11 cellular contexts compared by ENCODE assay signal in the genomic region with DNA sequence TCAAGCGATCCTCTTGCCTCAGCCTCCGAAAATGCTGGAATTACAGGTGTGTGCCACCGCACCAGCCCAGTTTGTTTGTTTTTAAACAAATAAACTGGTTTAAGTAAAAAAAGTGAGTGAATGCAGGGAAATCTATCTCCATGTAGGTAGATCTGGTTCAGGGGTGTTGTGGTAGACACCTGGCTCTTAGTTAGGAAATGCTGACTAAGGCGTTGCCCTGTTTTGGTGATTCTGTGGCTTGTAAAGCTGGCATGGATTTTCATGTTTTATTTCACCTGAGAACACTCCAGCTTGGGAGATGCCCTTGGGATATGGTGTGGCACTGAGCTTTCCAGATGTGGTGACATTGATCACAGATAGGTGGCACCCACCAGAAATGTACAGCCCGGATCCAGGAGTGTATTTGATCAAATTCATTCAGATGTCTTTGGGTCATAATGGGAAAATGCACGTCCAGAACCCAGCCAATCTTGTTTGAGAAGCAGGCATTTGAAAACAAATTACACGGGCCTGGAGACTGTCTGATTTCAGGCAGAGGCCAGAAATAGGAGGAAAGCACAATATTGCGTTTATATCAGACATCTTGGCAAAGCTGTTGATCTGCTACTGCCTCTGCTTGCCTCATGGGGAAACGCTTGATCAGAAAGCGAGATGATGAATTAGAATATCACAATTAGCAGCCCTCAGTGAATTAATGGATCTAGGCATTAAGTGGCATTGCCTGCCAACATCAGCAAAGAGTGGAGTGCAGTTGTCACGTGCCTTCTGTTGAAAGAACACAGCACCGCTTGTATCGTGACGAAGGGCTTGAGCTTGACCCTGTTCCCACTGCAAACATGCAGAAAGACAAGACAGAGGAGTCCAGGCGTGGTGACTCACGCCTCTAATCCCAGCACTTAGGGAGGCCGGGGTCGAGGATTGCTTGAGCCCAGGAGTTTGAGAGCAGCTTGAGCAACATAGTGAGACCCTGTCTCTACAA. TPM values are rescaled to one million over a fixed set of nuclear protein-coding genes. Genes with fewer than 3 reads are reported as not detected.
A peak's percentile ranks its signal among the peaks of the same experiment; 100 is the strongest.
DNase-seq lines count a peak whose midpoint lies in the region; ATAC-seq, FAIRE-seq and TF ChIP-seq lines count a peak whose summit lies in the region.
"Had no signal": no experiment of that assay in that cellular context is flagged by ENCODE, and none has a peak within 500 bp of the region (broad histone marks: within the 10 kb centered on the region; RNA-seq: fewer than 3 reads in every experiment).

No MANE protein-coding gene starts in this region.

- no peak overlapping the region for H3K27ac Mint-ChIP-seq in activated CD8-positive, alpha-beta memory T cell treated with anti-CD3 and anti-CD28 coated beads, Interleukin-2, amount 10 ng/mL, durations not matched to agents 7 days and 5 days
- H3K27ac Mint-ChIP-seq: activated T-helper 17 cell treated with anti-CD3 and anti-CD28 coated beads, Interleukin-2, amount 50 U/mL, for 72 hours had no signal

- no peaks in the 10 kb centered on the region for H3K27me3 ChIP-seq in KMS-11 (ENCODE audit: insufficient read depth, low read depth)
- no peaks in the 10 kb centered on the region for H3K27me3 ChIP-seq in bronchial epithelial cell (ENCODE audit: control insufficient read depth, insufficient read depth, low read length)
- no peaks in the 10 kb centered on the region for H3K27me3 ChIP-seq in left lung
- no peaks in the 10 kb centered on the region for H3K27me3 ChIP-seq in suprapubic skin

- no peaks in the 10 kb centered on the region for H4K20me1 ChIP-seq in KMS-11 (ENCODE audit: insufficient read depth)

- H3K36me3 ChIP-seq in KMS-11 (ENCODE audit: insufficient read depth) (no peaks in the 10 kb centered on the region), bronchial epithelial cell (ENCODE audit: control insufficient read depth, insufficient read depth, low read length) (no peaks in the 10 kb centered on the region), left lung (no peaks in the 10 kb centered on the region), suprapubic skin (no peaks in the 10 kb centered on the region)

- no peak overlapping the region; the same call in 1 of the 2 replicates for H3K9ac ChIP-seq in KMS-11

- no peak for FAIRE-seq in bronchial epithelial cell (lab: Jason Lieb, UNC)

- H3K27me3 Mint-ChIP-seq in activated CD8-positive, alpha-beta memory T cell treated with anti-CD3 and anti-CD28 coated beads, Interleukin-2, amount 10 ng/mL, durations not matched to agents 7 days and 5 days = peaks cover 14% of the 10 kb centered on the region

- H3K4me3 Mint-ChIP-seq in activated CD8-positive, alpha-beta memory T cell treated with anti-CD3 and anti-CD28 coated beads, Interleukin-2, amount 10 ng/mL, durations not matched to agents 7 days and 5 days = no peak overlapping the region
- H3K4me3 Mint-ChIP-seq: activated T-helper 17 cell treated with anti-CD3 and anti-CD28 coated beads, Interleukin-2, amount 50 U/mL, for 72 hours had no signal

- peak overlapping the region; percentile 38; the same call in 1 of the 2 replicates for H3K4me2 ChIP-seq in KMS-11

- DNase-seq in bronchial epithelial cell (ENCODE audit: low read depth) = peak; percentile 20
- no peak for DNase-seq in left lung
- DNase-seq in suprapubic skin (ENCODE audit: low spot score in 2 of 2) = no peak
- no peak for DNase-seq in activated CD8-positive, alpha-beta memory T cell treated with anti-CD3 and anti-CD28 coated beads, Interleukin-2, amount 10 ng/mL, durations not matched to agents 7 days and 5 days
- no peak for DNase-seq in stimulated activated CD4-positive, alpha-beta T cell treated with anti-CD3 and anti-CD28 coated beads, Interleukin-4, amount 100 ng/mL, for 24 hours
- DNase-seq: effector CD8-positive, alpha-beta T cell had no signal

- TF ChIP-seq CTCF in KMS-11 (conservative IDR thresholded peaks at IDR 0.05; ENCODE audit: low read depth, low read length) (no peak), bronchial epithelial cell (IDR thresholded peaks at IDR 0.05; ENCODE audit: insufficient read depth, low read length, severe bottlenecking) (no peak), left lung (IDR thresholded peaks at IDR 0.05) (no peak), suprapubic skin (IDR thresholded peaks at IDR 0.05) (no peak)

- peaks cover 3% of the 10 kb centered on the region for H3K4me1 Mint-ChIP-seq in activated CD8-positive, alpha-beta memory T cell treated with anti-CD3 and anti-CD28 coated beads, Interleukin-2, amount 10 ng/mL, durations not matched to agents 7 days and 5 days
- H3K4me1 Mint-ChIP-seq: activated T-helper 17 cell treated with anti-CD3 and anti-CD28 coated beads, Interleukin-2, amount 50 U/mL, for 72 hours had no signal

- no peak overlapping the region for H2AFZ ChIP-seq in KMS-11 (ENCODE audit: low read depth)

- no peak for TF ChIP-seq EP300 in suprapubic skin (IDR thresholded peaks at IDR 0.05)

- no peaks in the 10 kb centered on the region for H3K36me3 Mint-ChIP-seq in activated CD8-positive, alpha-beta memory T cell treated with anti-CD3 and anti-CD28 coated beads, Interleukin-2, amount 10 ng/mL, durations not matched to agents 7 days and 5 days

- peaks cover 29% of the 10 kb centered on the region for H3K4me1 ChIP-seq in KMS-11 (ENCODE audit: low read depth, poor library complexity, severe bottlenecking)
- no peaks in the 10 kb centered on the region for H3K4me1 ChIP-seq in left lung
- peaks cover 19% of the 10 kb centered on the region for H3K4me1 ChIP-seq in suprapubic skin

- no peaks in the 10 kb centered on the region for H3K9me3 ChIP-seq in left lung
- no peaks in the 10 kb centered on the region for H3K9me3 ChIP-seq in suprapubic skin

- H3K4me3 ChIP-seq in KMS-11 (IDR thresholded peaks at IDR 0.05; ENCODE audit: insufficient read depth, low read depth, low read length) (no peak overlapping the region), bronchial epithelial cell (ENCODE audit: low read depth, low read length) (no peak overlapping the region), left lung (no peak overlapping the region), suprapubic skin (no peak overlapping the region)
- H3K4me3 ChIP-seq: skin epidermis had no signal

- no peaks in the 10 kb centered on the region for H3K9me3 Mint-ChIP-seq in activated CD8-positive, alpha-beta memory T cell treated with anti-CD3 and anti-CD28 coated beads, Interleukin-2, amount 10 ng/mL, durations not matched to agents 7 days and 5 days (ENCODE audit: low read depth)
- H3K9me3 Mint-ChIP-seq: activated T-helper 17 cell treated with anti-CD3 and anti-CD28 coated beads, Interleukin-2, amount 50 U/mL, for 72 hours had no signal

- TF ChIP-seq POLR2A in suprapubic skin (IDR thresholded peaks at IDR 0.05) = no peak

- H3K27ac ChIP-seq in KMS-11 = peak overlapping the region; percentile 68; the same call in 1 of the 2 replicates
- no peak overlapping the region for H3K27ac ChIP-seq in left lung
- H3K27ac ChIP-seq in suprapubic skin = peak overlapping the region; percentile 70

- CTCF ChIA-PET in activated CD8-positive, alpha-beta memory T cell treated with anti-CD3 and anti-CD28 coated beads, Interleukin-2, amount 10 ng/mL, durations not matched to agents 7 days and 5 days (lab: Charles Lee) = interaction anchor here (1.0 kb wide), 1 partner anchor 9 kb away, joined by 3 read pairs; no protein-coding TSS in a partner anchor

- H3K79me2 ChIP-seq in KMS-11 (ENCODE audit: insufficient read depth, low read depth) = no peaks in the 10 kb centered on the region

- peak; percentile 70 for ATAC-seq in left lung
- no peak for ATAC-seq in GM18867 (IDR thresholded peaks at IDR 0.05; ENCODE audit: unreplicated experiment)
- ATAC-seq in HG02981 (IDR thresholded peaks at IDR 0.05; ENCODE audit: unreplicated experiment) = no peak
- ATAC-seq in activated CD8-positive, alpha-beta memory T cell treated with anti-CD3 and anti-CD28 coated beads, Interleukin-2, amount 10 ng/mL, durations not matched to agents 7 days and 5 days = no peak
- ATAC-seq: activated T-helper 17 cell treated with anti-CD3 and anti-CD28 coated beads, Interleukin-2, amount 50 U/mL, for 72 hours had no signal

- WGBS in suprapubic skin = 54% methylated on average over 18 of the region's 18 CpGs

- intact Hi-C loops in left lung (cut with DNase I) = no loop called here

RNA-seq across cellular contexts. Expression of a gene that starts 7.3 kb away (rescaled TPM):
- total RNA-seq in bronchial epithelial cell (0.26 and 2.0 TPM in 2 replicates), left lung (1 to 10 TPM; 2.1 to 4.1 TPM), suprapubic skin (100 to 1,000 TPM in 1 of 4 donors, 10 to 100 TPM in 3; 64.2 to 187 (median 92.5) TPM)
- not detected for total RNA-seq in activated CD8-positive, alpha-beta memory T cell treated with anti-CD3 and anti-CD28 coated beads, Interleukin-2, amount 10 ng/mL, durations not matched to agents 7 days and 5 days
- total RNA-seq: activated T-helper 17 cell treated with anti-CD3 and anti-CD28 coated beads, Interleukin-2, amount 50 U/mL, for 72 hours had no signal

RNA-seq across cellular contexts. Expression of a gene that starts 46.8 kb away (rescaled TPM):
- total RNA-seq in bronchial epithelial cell = 20.0 and 42.6 TPM in 2 replicates
- 10 to 100 TPM; 58.1 to 96.3 TPM for total RNA-seq in left lung
- 10 to 100 TPM; 30.1 to 58.7 (median 42.6) TPM for total RNA-seq in suprapubic skin
- total RNA-seq in activated CD8-positive, alpha-beta memory T cell treated with anti-CD3 and anti-CD28 coated beads, Interleukin-2, amount 10 ng/mL, durations not matched to agents 7 days and 5 days = 1 to 10 TPM; 1.4 to 1.7 TPM

Comparison
In these comparisons a context has a peak if more than half of its experiments do, and no peak if none do; other contexts are left out.
1. H3K27ac ChIP-seq: peak in KMS-11 (single experiment) and suprapubic skin (single experiment); none in left lung (0 of 2).
2. RNA of a gene that starts 7.3 kb away (total RNA-seq): 64.2 to 187 TPM in suprapubic skin; 2.1 to 4.1 TPM in left lung, 0.26 to 2.0 TPM in bronchial epithelial cell and not detected in activated CD8-positive, alpha-beta memory T cell treated with anti-CD3 and anti-CD28 coated beads, Interleukin-2, amount 10 ng/mL, durations not matched to agents 7 days and 5 days; every median in the first group is over 10 times any median in the second.